Comparison of ENCODE assay signal across 26 cellular contexts in the genomic region with DNA sequence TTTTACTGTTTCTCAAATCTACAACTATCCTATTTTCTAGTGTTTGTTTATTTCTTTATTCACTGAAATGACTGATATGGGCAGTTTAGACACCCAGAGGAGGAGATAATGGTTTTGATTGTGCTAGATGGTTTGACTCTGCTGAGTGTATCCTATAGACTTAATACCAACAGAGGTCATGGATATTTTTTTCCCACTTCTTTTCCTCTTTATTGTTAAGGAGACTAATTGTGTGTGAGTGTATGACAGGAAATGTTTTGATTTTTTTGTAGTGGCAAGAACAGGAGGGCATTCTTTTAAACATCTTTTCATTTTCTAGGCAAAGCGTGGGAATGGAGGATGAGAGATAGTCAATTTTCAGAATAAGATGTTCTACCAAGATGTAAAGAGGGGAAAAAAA.
"Had no signal": no experiment of that assay in that cellular context is flagged by ENCODE, and none has a peak within 500 bp of the region (broad histone marks: within the 10 kb centered on the region; RNA-seq: fewer than 3 reads in every experiment).

No MANE protein-coding gene starts in this region.

- H2AFZ ChIP-seq: parathyroid adenoma had no signal

- H3K36me3 Mint-ChIP-seq: mesothelial cell of epicardium, type B pancreatic cell had no signal

- ATAC-seq: right lobe of liver; stimulated activated memory B cell treated with anti-CD40 and anti-IgM and Interleukin-4, amounts not matched to agents 10 μg/mL and 1 μg/mL and 100 μg/mL, for 72 hours; stimulated activated naive CD8-positive, alpha-beta T cell treated with anti-CD3 and anti-CD28 coated beads, Interleukin-15, amount 100 ng/mL, for 72 hours had no signal

- H3K27ac ChIP-seq: left ventricle myocardium inferior, parathyroid adenoma, right atrium auricular region, right lobe of liver, tibial nerve, vagina had no signal

- H3K4me1 ChIP-seq: left ventricle myocardium inferior, parathyroid adenoma, right atrium auricular region, right lobe of liver, tibial nerve, vagina had no signal

- H3K9ac ChIP-seq: parathyroid adenoma had no signal

- H3K9me3 ChIP-seq: left ventricle myocardium inferior, right atrium auricular region, right lobe of liver, tibial nerve, vagina had no signal

- H3K4me2 ChIP-seq: smooth muscle cell had no signal

- H3K27me3 Mint-ChIP-seq: naive B cell; progenitor cell of endocrine pancreas; stimulated activated memory B cell treated with anti-CD40 and anti-IgM and Interleukin-4, amounts not matched to agents 10 μg/mL and 1 μg/mL and 100 μg/mL, for 72 hours; stimulated activated naive CD8-positive, alpha-beta T cell treated with anti-CD3 and anti-CD28 coated beads, Interleukin-15, amount 100 ng/mL, for 72 hours; type B pancreatic cell had no signal

- H3K9me3 Mint-ChIP-seq: mesothelial cell of epicardium; nephron; neural crest cell; stimulated activated memory B cell treated with anti-CD40 and anti-IgM and Interleukin-4, amounts not matched to agents 10 μg/mL and 1 μg/mL and 100 μg/mL, for 72 hours; type B pancreatic cell had no signal

- H3K4me1 Mint-ChIP-seq: stimulated activated memory B cell treated with anti-CD40 and anti-IgM and Interleukin-4, amounts not matched to agents 10 μg/mL and 1 μg/mL and 100 μg/mL, for 72 hours had no signal

- H3K27me3 ChIP-seq: right atrium auricular region, right lobe of liver, tibial nerve, vagina had no signal

- H3K79me2 ChIP-seq: parathyroid adenoma had no signal

- H3K4me3 Mint-ChIP-seq: mesothelial cell of epicardium; naive B cell; nephron; neural crest cell; stimulated activated memory B cell treated with anti-CD40 and anti-IgM and Interleukin-4, amounts not matched to agents 10 μg/mL and 1 μg/mL and 100 μg/mL, for 72 hours; stimulated activated naive CD8-positive, alpha-beta T cell treated with anti-CD3 and anti-CD28 coated beads, Interleukin-15, amount 100 ng/mL, for 72 hours; type B pancreatic cell had no signal

- H3K4me3 ChIP-seq: left ventricle myocardium inferior, lung, right atrium auricular region, right lobe of liver, smooth muscle cell, tibial nerve, vagina had no signal

- H3K27ac Mint-ChIP-seq: mesothelial cell of epicardium; naive B cell; nephron; progenitor cell of endocrine pancreas; stimulated activated memory B cell treated with anti-CD40 and anti-IgM and Interleukin-4, amounts not matched to agents 10 μg/mL and 1 μg/mL and 100 μg/mL, for 72 hours; stimulated activated naive CD8-positive, alpha-beta T cell treated with anti-CD3 and anti-CD28 coated beads, Interleukin-15, amount 100 ng/mL, for 72 hours; type B pancreatic cell had no signal

- H3K36me3 ChIP-seq: left ventricle myocardium inferior, right atrium auricular region, right lobe of liver, tibial nerve, vagina had no signal

- DNase-seq: hypothalamus; islet precursor cell; left ventricle myocardium inferior; mesendoderm; naive B cell; nucleus accumbens; right lobe of liver; stimulated activated CD4-positive, alpha-beta T cell treated with anti-CD3 and anti-CD28 coated beads, Interleukin-1b, Interleukin-23, amount 100 ng/mL, for 48 hours; stimulated activated CD4-positive, alpha-beta T cell treated with anti-CD3 and anti-CD28 coated beads, Interleukin-2, amount 100 ng/mL, for 48 hours; stimulated activated CD4-positive, alpha-beta T cell treated with anti-CD3 and anti-CD28 coated beads, Interleukin-4, amount 100 ng/mL, for 4 hours; stimulated activated CD8-positive, alpha-beta memory T cell treated with anti-CD3 and anti-CD28 coated beads, Interleukin-4, amount 100 ng/mL, for 48 hours; stimulated activated naive CD4-positive, alpha-beta T cell treated with Interleukin-2 at 50 U/mL for 16 hours; stimulated activated naive CD8-positive, alpha-beta T cell treated with anti-CD3 and anti-CD28 coated beads, Interleukin-15, amount 100 ng/mL, for 72 hours; substantia nigra had no signal
